In the genomic region with DNA sequence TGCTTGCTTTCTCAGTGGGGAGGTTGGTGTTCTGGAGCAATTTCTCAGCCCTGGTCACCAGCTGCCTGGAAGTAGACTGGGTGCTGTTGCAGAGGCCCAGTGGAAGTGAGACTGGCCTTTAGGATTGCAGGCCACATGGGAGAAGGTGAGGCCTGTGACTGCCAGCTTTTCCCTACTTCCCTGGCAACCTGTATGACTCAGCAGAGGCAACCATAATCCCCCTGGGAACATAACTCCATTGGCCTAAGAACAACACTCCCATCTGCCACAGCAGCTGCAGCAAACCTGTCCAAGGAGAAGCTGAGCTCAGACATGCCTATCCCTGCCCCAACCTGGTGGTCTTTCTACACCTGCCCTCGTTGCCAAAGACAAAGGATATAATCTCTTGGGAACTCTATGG, we compare ENCODE assay signal across 21 cellular contexts.
DNase-seq lines count a peak whose midpoint lies in the region; ATAC-seq and TF ChIP-seq lines count a peak whose summit lies in the region.
"Had no signal": no experiment of that assay in that cellular context is flagged by ENCODE, and none has a peak within 500 bp of the region (broad histone marks: within the 10 kb centered on the region; RNA-seq: fewer than 3 reads in every experiment).

No MANE protein-coding gene starts in this region.

- no CpG with 5 or more reads among the region's 1 CpG for WGBS in mesendoderm (ENCODE audit: extremely low coverage, insufficient coverage, low lambda C conversion rate)

- DNase-seq in NCI-H345 (lab: John Stamatoyannopoulos, UW) = peak; percentile 48
- no peak for DNase-seq in NCI-H345 treated with DMSO at 0.1 percent for 48 hours (lab: John Stamatoyannopoulos, UW; ENCODE audit: unreplicated experiment)
- DNase-seq in NCI-H1694 treated with DMSO at 0.1 percent for 48 hours (lab: John Stamatoyannopoulos, UW) = peak; percentile 51
- DNase-seq in RWPE2 (ENCODE audit: low spot score) = no peak
- peak; percentile 28 for DNase-seq in mesendoderm
- DNase-seq in Right ventricle myocardium superior = no peak
- no peak for DNase-seq in ascending aorta (ENCODE audit: low spot score in 2 of 2)
- no peak for DNase-seq in activated CD8-positive, alpha-beta T cell treated with anti-CD3 and anti-CD28 coated beads, Interleukin-2, amount 10 ng/mL, durations not matched to agents 7 days and 5 days
- DNase-seq: activated CD4-positive, alpha-beta memory T cell treated with anti-CD3 and anti-CD28 coated beads for 36 hours; activated effector memory CD4-positive, alpha-beta T cell treated with Interleukin-2 at 50 U/mL for 16 hours; activated naive CD8-positive, alpha-beta T cell treated with anti-CD3 and anti-CD28 coated beads for 36 hours; AML-193; heart right ventricle; naive thymus-derived CD4-positive, alpha-beta T cell; NCI-H187 treated with DMSO at 0.1 percent for 48 hours; occipital lobe; stimulated activated CD8-positive, alpha-beta memory T cell treated with anti-CD3 and anti-CD28 coated beads, Interleukin-4, amount 100 ng/mL, for 48 hours; SW 1271; transverse colon had no signal

- no peaks in the 10 kb centered on the region for H3K79me2 ChIP-seq in mesendoderm (ENCODE audit: control insufficient read depth, insufficient read depth, low read length)

- no peak overlapping the region for H4K8ac ChIP-seq in mesendoderm (ENCODE audit: low read depth, low read length)

- H3K9ac ChIP-seq in mesendoderm (ENCODE audit: low read length) = no peak overlapping the region

- H3K27ac ChIP-seq in RWPE2 (ENCODE audit: poor library complexity, severe bottlenecking) = no peak overlapping the region
- H3K27ac ChIP-seq in mesendoderm (ENCODE audit: low read depth, low read length) = no peak overlapping the region
- H3K27ac ChIP-seq in ascending aorta = no peak overlapping the region
- H3K27ac ChIP-seq: heart right ventricle, RWPE1, transverse colon had no signal

- H3K36me3 ChIP-seq in RWPE2 (ENCODE audit: low read depth) (no peaks in the 10 kb centered on the region), mesendoderm (ENCODE audit: control insufficient read depth, insufficient read depth, low read length) (no peaks in the 10 kb centered on the region), ascending aorta (no peaks in the 10 kb centered on the region)
- H3K36me3 ChIP-seq: HAP-1, heart right ventricle, transverse colon had no signal

- no peak overlapping the region for H2AK5ac ChIP-seq in mesendoderm (ENCODE audit: low read length)

- no peak overlapping the region for H3K4me2 ChIP-seq in mesendoderm (ENCODE audit: low read length)

- no peak overlapping the region for H3K4me3 Mint-ChIP-seq in activated CD8-positive, alpha-beta T cell treated with anti-CD3 and anti-CD28 coated beads, Interleukin-2, amount 10 ng/mL, durations not matched to agents 7 days and 5 days
- H3K4me3 Mint-ChIP-seq: activated CD4-positive, alpha-beta memory T cell treated with anti-CD3 and anti-CD28 coated beads for 36 hours; activated naive CD8-positive, alpha-beta T cell treated with anti-CD3 and anti-CD28 coated beads for 36 hours; naive thymus-derived CD4-positive, alpha-beta T cell had no signal

- H3K27me3 ChIP-seq in RWPE2 (ENCODE audit: insufficient read depth, poor library complexity, severe bottlenecking) (no peaks in the 10 kb centered on the region), mesendoderm (ENCODE audit: insufficient read depth, low read length, poor library complexity) (no peaks in the 10 kb centered on the region), ascending aorta (no peaks in the 10 kb centered on the region)
- H3K27me3 ChIP-seq: heart right ventricle, transverse colon had no signal

- no peaks in the 10 kb centered on the region for H3K36me3 Mint-ChIP-seq in activated CD8-positive, alpha-beta T cell treated with anti-CD3 and anti-CD28 coated beads, Interleukin-2, amount 10 ng/mL, durations not matched to agents 7 days and 5 days (ENCODE audit: low read depth)
- H3K36me3 Mint-ChIP-seq: activated CD4-positive, alpha-beta memory T cell treated with anti-CD3 and anti-CD28 coated beads for 36 hours; activated naive CD8-positive, alpha-beta T cell treated with anti-CD3 and anti-CD28 coated beads for 36 hours; naive thymus-derived CD4-positive, alpha-beta T cell had no signal

- ATAC-seq in RWPE2 (ENCODE audit: low read depth) (peak; percentile 25; the same call in 1 of the 3 replicates), Right ventricle myocardium superior (ENCODE audit: poor library complexity) (no peak)
- ATAC-seq in activated CD8-positive, alpha-beta T cell treated with anti-CD3 and anti-CD28 coated beads, Interleukin-2, amount 10 ng/mL, durations not matched to agents 7 days and 5 days = no peak
- ATAC-seq: heart right ventricle; naive thymus-derived CD4-positive, alpha-beta T cell had no signal

- H3K23ac ChIP-seq in mesendoderm (ENCODE audit: low read length) = no peak overlapping the region

- H3K4ac ChIP-seq in mesendoderm (ENCODE audit: low read depth, low read length) = no peak overlapping the region

- H3K9me3 Mint-ChIP-seq in activated CD8-positive, alpha-beta T cell treated with anti-CD3 and anti-CD28 coated beads, Interleukin-2, amount 10 ng/mL, durations not matched to agents 7 days and 5 days (ENCODE audit: insufficient read depth) = no peaks in the 10 kb centered on the region

- H2BK15ac ChIP-seq in mesendoderm (replicated peaks; ENCODE audit: low read depth) = no peak overlapping the region

- no peak for TF ChIP-seq CTCF in RWPE2 (IDR thresholded peaks at IDR 0.05; ENCODE audit: poor library complexity, severe bottlenecking)
- no peak for TF ChIP-seq CTCF in ascending aorta (IDR thresholded peaks at IDR 0.05)

- no peak overlapping the region for H4K5ac ChIP-seq in mesendoderm (ENCODE audit: low read length)

- no peaks in the 10 kb centered on the region for H3K79me1 ChIP-seq in mesendoderm (ENCODE audit: low read length)

- POLR2A ChIA-PET in activated CD8-positive, alpha-beta T cell treated with anti-CD3 and anti-CD28 coated beads, Interleukin-2, amount 10 ng/mL, durations not matched to agents 7 days and 5 days (lab: Charles Lee) = no interaction called here

- no peak overlapping the region for H3K4me3 ChIP-seq in RWPE2 (ENCODE audit: severe bottlenecking)
- no peak overlapping the region for H3K4me3 ChIP-seq in mesendoderm (ENCODE audit: low read length)
- no peak overlapping the region for H3K4me3 ChIP-seq in ascending aorta
- H3K4me3 ChIP-seq: HAP-1, heart right ventricle, transverse colon had no signal

- no peak overlapping the region for H2BK5ac ChIP-seq in mesendoderm (ENCODE audit: low read length)

- no peaks in the 10 kb centered on the region for H3K9me3 ChIP-seq in RWPE2 (ENCODE audit: severe bottlenecking)
- H3K9me3 ChIP-seq in ascending aorta = no peaks in the 10 kb centered on the region
- H3K9me3 ChIP-seq: HAP-1 had no signal

- no peak overlapping the region for H3K27ac Mint-ChIP-seq in activated CD8-positive, alpha-beta T cell treated with anti-CD3 and anti-CD28 coated beads, Interleukin-2, amount 10 ng/mL, durations not matched to agents 7 days and 5 days
- H3K27ac Mint-ChIP-seq: activated CD4-positive, alpha-beta memory T cell treated with anti-CD3 and anti-CD28 coated beads for 36 hours; activated naive CD8-positive, alpha-beta T cell treated with anti-CD3 and anti-CD28 coated beads for 36 hours; naive thymus-derived CD4-positive, alpha-beta T cell had no signal

- no peak overlapping the region for H3K18ac ChIP-seq in mesendoderm (ENCODE audit: low read length)

- no peaks in the 10 kb centered on the region for H3K27me3 Mint-ChIP-seq in activated CD8-positive, alpha-beta T cell treated with anti-CD3 and anti-CD28 coated beads, Interleukin-2, amount 10 ng/mL, durations not matched to agents 7 days and 5 days (ENCODE audit: low read depth)
- H3K27me3 Mint-ChIP-seq: activated CD4-positive, alpha-beta memory T cell treated with anti-CD3 and anti-CD28 coated beads for 36 hours; activated naive CD8-positive, alpha-beta T cell treated with anti-CD3 and anti-CD28 coated beads for 36 hours; naive thymus-derived CD4-positive, alpha-beta T cell had no signal

- no peak overlapping the region for H2BK120ac ChIP-seq in mesendoderm (ENCODE audit: low read depth, low read length)

- no peaks in the 10 kb centered on the region for H3K4me1 Mint-ChIP-seq in activated CD8-positive, alpha-beta T cell treated with anti-CD3 and anti-CD28 coated beads, Interleukin-2, amount 10 ng/mL, durations not matched to agents 7 days and 5 days (ENCODE audit: low read depth)
- H3K4me1 Mint-ChIP-seq: activated naive CD8-positive, alpha-beta T cell treated with anti-CD3 and anti-CD28 coated beads for 36 hours; naive thymus-derived CD4-positive, alpha-beta T cell had no signal

- CTCF ChIA-PET in activated CD8-positive, alpha-beta T cell treated with anti-CD3 and anti-CD28 coated beads, Interleukin-2, amount 10 ng/mL, durations not matched to agents 7 days and 5 days (lab: Charles Lee) = no interaction called here

- no peak overlapping the region for H3K56ac ChIP-seq in mesendoderm (ENCODE audit: low read length)

- no peaks in the 10 kb centered on the region for H3K4me1 ChIP-seq in RWPE2 (ENCODE audit: insufficient read depth, poor library complexity, severe bottlenecking)
- H3K4me1 ChIP-seq in mesendoderm (ENCODE audit: control insufficient read depth, low read depth, low read length) = no peaks in the 10 kb centered on the region
- H3K4me1 ChIP-seq in ascending aorta = no peaks in the 10 kb centered on the region
- H3K4me1 ChIP-seq: HAP-1, heart right ventricle, transverse colon had no signal

- intact Hi-C loops in Right ventricle myocardium superior (cut with DNase I) (no loop called here), ascending aorta (cut with DNase I) (no loop called here)

Comparison
In these comparisons a context has a peak if more than half of its experiments do, and no peak if none do; other contexts are left out.
1. DNase-seq: peak in NCI-H345 (single experiment), NCI-H1694 treated with DMSO at 0.1 percent for 48 hours (single experiment) and mesendoderm (single experiment); none in NCI-H345 treated with DMSO at 0.1 percent for 48 hours (single experiment), RWPE2 (single experiment), Right ventricle myocardium superior (single experiment), ascending aorta (0 of 2) and activated CD8-positive, alpha-beta T cell treated with anti-CD3 and anti-CD28 coated beads, Interleukin-2, amount 10 ng/mL, durations not matched to agents 7 days and 5 days (single experiment).